In genomic region chr15:83809345-83809744, GRCh38 we compare ENCODE assay signal across 17 cellular contexts.
A peak's percentile ranks its signal among the peaks of the same experiment; 100 is the strongest.
DNase-seq lines count a peak whose midpoint lies in the region; ATAC-seq and TF ChIP-seq lines count a peak whose summit lies in the region.
"Had no signal": no experiment of that assay in that cellular context is flagged by ENCODE, and none has a peak within 500 bp of the region (broad histone marks: within the 10 kb centered on the region; RNA-seq: fewer than 3 reads in every experiment).

No MANE protein-coding gene starts in this region.

- no peak overlapping the region for H3K23ac ChIP-seq in trophoblast cell (ENCODE audit: low read length)

- H3K9me3 ChIP-seq in mammary epithelial cell (replicated peaks; ENCODE audit: insufficient read depth, low read length) (no peaks in the 10 kb centered on the region), trophoblast cell (ENCODE audit: insufficient read depth, low read depth, low read length) (no peaks in the 10 kb centered on the region), sigmoid colon (no peaks in the 10 kb centered on the region)

- TF ChIP-seq POLR2A in sigmoid colon (IDR thresholded peaks at IDR 0.05): no peak

- no peak overlapping the region for H3K14ac ChIP-seq in trophoblast cell (ENCODE audit: low read length)

- H3K36me3 ChIP-seq in mammary epithelial cell (ENCODE audit: insufficient read depth, low read length) (no peaks in the 10 kb centered on the region), trophoblast cell (ENCODE audit: control insufficient read depth in 1 of 2, insufficient read depth in 2 of 2, low read length in 2 of 2) (no peaks in the 10 kb centered on the region), sigmoid colon (peaks cover 5 to 23% (median 7%) of the 10 kb centered on the region in 4 donors)
- H3K36me3 ChIP-seq: BLaER1 had no signal

- H3K27ac Mint-ChIP-seq in MCF 10A (ENCODE audit: low read depth, unreplicated experiment): no peak overlapping the region
- H3K27ac Mint-ChIP-seq: CD14-positive monocyte; CD4-positive, alpha-beta memory T cell had no signal

- H3K27me3 Mint-ChIP-seq in MCF 10A (ENCODE audit: insufficient read depth, unreplicated experiment): no peaks in the 10 kb centered on the region
- H3K27me3 Mint-ChIP-seq: CD4-positive, alpha-beta memory T cell had no signal

- DNase-seq in mammary epithelial cell: peak; percentile 50
- DNase-seq in MCF 10A (ENCODE audit: unreplicated experiment): no peak
- DNase-seq in epithelial cell of prostate (ENCODE audit: low read depth, low spot score): no peak
- DNase-seq in trophoblast cell: no peak
- DNase-seq in activated CD8-positive, alpha-beta memory T cell treated with anti-CD3 and anti-CD28 coated beads, Interleukin-2, amount 50 U/mL, for 4 hours: no peak
- no peak for DNase-seq in sigmoid colon
- DNase-seq: 8988T; CD4-positive, alpha-beta memory T cell; DMS153; DMS79; GF-D8; GOT3; H7 had no signal

- no peak overlapping the region for H2AK5ac ChIP-seq in trophoblast cell (ENCODE audit: low read length)

- H3K36me3 Mint-ChIP-seq in MCF 10A (ENCODE audit: insufficient read depth, unreplicated experiment): no peaks in the 10 kb centered on the region
- H3K36me3 Mint-ChIP-seq: CD14-positive monocyte; CD4-positive, alpha-beta memory T cell had no signal

- no peaks in the 10 kb centered on the region for H3K9me3 Mint-ChIP-seq in MCF 10A (ENCODE audit: unreplicated experiment)

- no peak overlapping the region for H3K18ac ChIP-seq in trophoblast cell (ENCODE audit: low read length)

- H2BK5ac ChIP-seq in trophoblast cell (ENCODE audit: low read depth, low read length, poor library complexity): no peak overlapping the region

- no peak overlapping the region for H4K91ac ChIP-seq in trophoblast cell (ENCODE audit: low read depth, low read length)

- H3K27me3 ChIP-seq in mammary epithelial cell (ENCODE audit: insufficient read depth, low read length) (no peaks in the 10 kb centered on the region), trophoblast cell (ENCODE audit: insufficient read depth, low read length) (no peaks in the 10 kb centered on the region), sigmoid colon (no peaks in the 10 kb centered on the region)
- H3K27me3 ChIP-seq: BLaER1 had no signal

- H2BK12ac ChIP-seq in trophoblast cell (ENCODE audit: low read length): no peak overlapping the region

- POLR2A ChIA-PET in MCF 10A (lab: Yijun Ruan, JAX): no interaction called here

- CTCF ChIA-PET in mammary epithelial cell (lab: Charles Lee; ENCODE audit: low non-redundant PET): no interaction called here
- CTCF ChIA-PET in MCF 10A (lab: Yijun Ruan, JAX): interaction anchor here (0.6 kb wide), 1 partner anchor 257 kb away, joined by 3 read pairs; no protein-coding TSS in a partner anchor

- no peak for TF ChIP-seq CTCF in mammary epithelial cell (conservative IDR thresholded peaks at IDR 0.05 in 1 of 2, IDR thresholded peaks at IDR 0.05 in 1 of 2; ENCODE audit: extremely low read depth in 1 of 2, insufficient read depth in 1 of 2, low read depth in 1 of 2, low read length in 2 of 2)
- TF ChIP-seq CTCF in MCF 10A (IDR thresholded peaks at IDR 0.05; ENCODE audit: unreplicated experiment): no peak
- no peak for TF ChIP-seq CTCF in sigmoid colon (IDR thresholded peaks at IDR 0.05)

- H3K4me3 Mint-ChIP-seq in MCF 10A (ENCODE audit: unreplicated experiment): no peak overlapping the region
- H3K4me3 Mint-ChIP-seq: CD14-positive monocyte; CD4-positive, alpha-beta memory T cell had no signal

- H3K4me1 ChIP-seq in mammary epithelial cell (ENCODE audit: insufficient read depth, low read length): peaks cover 7% of the 10 kb centered on the region
- no peaks in the 10 kb centered on the region for H3K4me1 ChIP-seq in trophoblast cell (ENCODE audit: control insufficient read depth in 1 of 2, insufficient read depth in 2 of 2, low read length in 2 of 2)
- no peaks in the 10 kb centered on the region for H3K4me1 ChIP-seq in sigmoid colon
- H3K4me1 ChIP-seq: BLaER1 had no signal

- BruUV-seq in mammary epithelial cell (replicated peaks; lab: Mats Ljungman, UMichigan) (no TSS peak), MCF 10A (replicated peaks; lab: Mats Ljungman, UMichigan) (no TSS peak)

- H3K27ac ChIP-seq in mammary epithelial cell (ENCODE audit: insufficient read depth, low read depth, low read length): no peak overlapping the region
- H3K27ac ChIP-seq in epithelial cell of prostate: peak overlapping the region; percentile 23
- no peak overlapping the region for H3K27ac ChIP-seq in trophoblast cell (ENCODE audit: low read depth, low read length)
- no peak overlapping the region for H3K27ac ChIP-seq in sigmoid colon
- H3K27ac ChIP-seq: BLaER1 had no signal

- intact Hi-C loops in mammary epithelial cell (cut with micrococcal nuclease) (loop anchor here (10.0 kb wide), 1 partner anchor 175 kb away; no protein-coding TSS in a partner anchor), MCF 10A (cut with micrococcal nuclease) (no loop called here), sigmoid colon (cut with DNase I) (no loop called here)

- 44% methylated on average over 2 of the region's 2 CpGs for WGBS in mammary epithelial cell (ENCODE audit: low coverage, missing lambda C conversion rate)
- WGBS in trophoblast cell (ENCODE audit: extremely low coverage, insufficient coverage, insufficient read length): no CpG with 5 or more reads among the region's 2 CpGs
- 63 to 81% methylated on average over 2 of the region's 2 CpGs for WGBS in sigmoid colon, 2 donors

- H4K20me1 ChIP-seq in mammary epithelial cell (ENCODE audit: insufficient read depth, low read length): no peaks in the 10 kb centered on the region
- H4K20me1 ChIP-seq: BLaER1 had no signal

- H4K12ac ChIP-seq in trophoblast cell (ENCODE audit: low read depth, low read length): no peak overlapping the region

- no peak for ATAC-seq in HG03045 (IDR thresholded peaks at IDR 0.05; ENCODE audit: unreplicated experiment)
- ATAC-seq: HCT116 had no signal

- H3K4ac ChIP-seq in trophoblast cell (ENCODE audit: low read depth, low read length): no peak overlapping the region

- in situ Hi-C loops in mammary epithelial cell (cut with MboI; ENCODE audit: low sequenced_read_pairs in 2 of 2): no loop called here

- no peak overlapping the region for H3K9ac ChIP-seq in mammary epithelial cell (ENCODE audit: insufficient read depth, low read length)
- peak overlapping the region; percentile 4 for H3K9ac ChIP-seq in trophoblast cell (ENCODE audit: low read length)
- H3K9ac ChIP-seq: BLaER1 had no signal

- H3K4me1 Mint-ChIP-seq in MCF 10A (ENCODE audit: insufficient read depth, unreplicated experiment): no peaks in the 10 kb centered on the region
- H3K4me1 Mint-ChIP-seq: CD14-positive monocyte; CD4-positive, alpha-beta memory T cell had no signal

- dilution Hi-C loops in mammary epithelial cell (cut with HindIII; ENCODE audit: low sequenced_read_pairs): no loop called here

- no peak overlapping the region for H2AFZ ChIP-seq in mammary epithelial cell (ENCODE audit: low read depth, low read length)
- no peak overlapping the region for H2AFZ ChIP-seq in trophoblast cell (ENCODE audit: insufficient read depth, low read length, poor library complexity)

- H3K4me3 ChIP-seq in mammary epithelial cell (replicated peaks in 1 of 3; ENCODE audit: insufficient read depth in 1 of 3, low read depth in 2 of 3, low read length in 3 of 3) (no peak overlapping the region), trophoblast cell (ENCODE audit: low read depth, low read length) (no peak overlapping the region), sigmoid colon (no peak overlapping the region)
- H3K4me3 ChIP-seq: BLaER1 had no signal

- H3K4me2 ChIP-seq in mammary epithelial cell (ENCODE audit: insufficient read depth, low read depth, low read length): no peak overlapping the region
- H3K4me2 ChIP-seq in trophoblast cell (ENCODE audit: low read length): no peak overlapping the region
- H3K4me2 ChIP-seq: BLaER1 had no signal

- H4K8ac ChIP-seq in trophoblast cell (ENCODE audit: low read depth, low read length): no peak overlapping the region

- H3K79me2 ChIP-seq in mammary epithelial cell (ENCODE audit: insufficient read depth, low read length) (no peaks in the 10 kb centered on the region), trophoblast cell (ENCODE audit: control insufficient read depth, insufficient read depth, low read length, poor library complexity) (no peaks in the 10 kb centered on the region)

- H3K79me1 ChIP-seq in trophoblast cell (ENCODE audit: low read length): no peaks in the 10 kb centered on the region

- no peak overlapping the region for H2BK120ac ChIP-seq in trophoblast cell (ENCODE audit: insufficient read depth, low read length, poor library complexity)

- no peak for TF ChIP-seq EP300 in sigmoid colon (IDR thresholded peaks at IDR 0.05)
